In the genomic region with DNA sequence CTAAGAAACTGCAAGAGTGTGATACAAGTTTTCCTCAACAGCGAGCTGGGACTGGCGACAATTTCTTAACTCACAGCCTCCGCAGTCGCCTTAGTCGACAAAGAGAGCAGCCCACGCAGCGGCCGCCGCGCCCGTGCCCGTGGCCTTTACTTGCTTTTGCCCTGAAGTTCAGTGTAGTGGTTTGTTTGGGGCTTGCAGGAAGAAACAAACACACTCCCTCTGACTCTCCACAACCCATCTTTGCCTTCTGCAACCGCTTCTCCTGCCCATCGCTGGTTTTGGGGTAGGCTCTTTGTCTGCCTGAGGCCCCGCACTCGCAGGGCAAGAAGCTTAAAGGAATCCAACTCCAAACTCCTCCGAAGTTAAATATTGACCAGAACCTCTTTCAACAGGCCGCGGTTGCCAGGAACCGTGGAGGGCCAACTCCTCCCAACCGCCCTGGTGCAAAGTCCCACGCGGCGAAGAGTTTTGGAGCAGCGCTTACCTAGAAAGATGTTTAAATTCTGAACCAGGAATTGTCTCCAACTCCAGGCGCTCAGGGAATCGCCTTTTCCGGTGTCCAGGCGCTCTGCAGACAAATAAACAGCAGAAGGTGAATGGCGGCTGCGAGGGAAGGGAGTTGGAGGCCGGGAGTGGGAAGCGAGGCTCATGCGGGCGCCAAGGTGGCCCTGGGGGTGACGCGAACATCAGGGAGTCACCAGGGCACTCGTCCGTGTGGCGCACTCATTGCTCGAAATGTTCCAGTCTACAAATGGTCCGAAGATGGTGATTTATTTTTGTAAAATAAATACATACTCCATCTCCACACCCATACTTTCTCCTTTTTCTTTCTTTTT, we compare ENCODE assay signal across 1 cellular context.
TF ChIP-seq lines count a peak whose summit lies in the region.

No MANE protein-coding gene starts in this region.

TF ChIP-seq in HepG2, 621 proteins besides CTCF, POLR2A, EP300 and RAD21 (continued from another document and continues in another):
- TF ChIP-seq, protein P1, sequence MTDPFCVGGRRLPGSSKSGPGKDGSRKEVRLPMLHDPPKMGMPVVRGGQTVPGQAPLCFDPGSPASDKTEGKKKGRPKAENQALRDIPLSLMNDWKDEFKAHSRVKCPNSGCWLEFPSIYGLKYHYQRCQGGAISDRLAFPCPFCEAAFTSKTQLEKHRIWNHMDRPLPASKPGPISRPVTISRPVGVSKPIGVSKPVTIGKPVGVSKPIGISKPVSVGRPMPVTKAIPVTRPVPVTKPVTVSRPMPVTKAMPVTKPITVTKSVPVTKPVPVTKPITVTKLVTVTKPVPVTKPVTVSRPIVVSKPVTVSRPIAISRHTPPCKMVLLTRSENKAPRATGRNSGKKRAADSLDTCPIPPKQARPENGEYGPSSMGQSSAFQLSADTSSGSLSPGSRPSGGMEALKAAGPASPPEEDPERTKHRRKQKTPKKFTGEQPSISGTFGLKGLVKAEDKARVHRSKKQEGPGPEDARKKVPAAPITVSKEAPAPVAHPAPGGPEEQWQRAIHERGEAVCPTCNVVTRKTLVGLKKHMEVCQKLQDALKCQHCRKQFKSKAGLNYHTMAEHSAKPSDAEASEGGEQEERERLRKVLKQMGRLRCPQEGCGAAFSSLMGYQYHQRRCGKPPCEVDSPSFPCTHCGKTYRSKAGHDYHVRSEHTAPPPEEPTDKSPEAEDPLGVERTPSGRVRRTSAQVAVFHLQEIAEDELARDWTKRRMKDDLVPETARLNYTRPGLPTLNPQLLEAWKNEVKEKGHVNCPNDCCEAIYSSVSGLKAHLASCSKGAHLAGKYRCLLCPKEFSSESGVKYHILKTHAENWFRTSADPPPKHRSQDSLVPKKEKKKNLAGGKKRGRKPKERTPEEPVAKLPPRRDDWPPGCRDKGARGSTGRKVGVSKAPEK (CRISPR knock-in tag; IDR thresholded peaks at IDR 0.05; ENCODE audit: borderline replicate concordance) = no peak
- no peak for TF ChIP-seq HNRNPK (IDR thresholded peaks at IDR 0.05; ENCODE audit: low read depth, low read length, poor library complexity, severe bottlenecking)
- 0 out of 2 replicates have a peak, but pooled peaks have one; percentile 55 for TF ChIP-seq GFI1 (CRISPR knock-in tag; IDR thresholded peaks at IDR 0.05; ENCODE audit: borderline replicate concordance)
- TF ChIP-seq ZNF570 (CRISPR knock-in tag; IDR thresholded peaks at IDR 0.05; ENCODE audit: borderline replicate concordance) = no peak
- 0 out of 4 replicates have a peak, but pooled peaks of 1 of the 2 experiments have one; percentile 13 for TF ChIP-seq NR2F1 (CRISPR knock-in tag; IDR thresholded peaks at IDR 0.05)
- TF ChIP-seq ZNF383 (CRISPR knock-in tag; IDR thresholded peaks at IDR 0.05; ENCODE audit: borderline replicate concordance) = no peak
- TF ChIP-seq GTF3A (CRISPR knock-in tag; conservative IDR thresholded peaks at IDR 0.05) = no peak
- TF ChIP-seq, protein P2, sequence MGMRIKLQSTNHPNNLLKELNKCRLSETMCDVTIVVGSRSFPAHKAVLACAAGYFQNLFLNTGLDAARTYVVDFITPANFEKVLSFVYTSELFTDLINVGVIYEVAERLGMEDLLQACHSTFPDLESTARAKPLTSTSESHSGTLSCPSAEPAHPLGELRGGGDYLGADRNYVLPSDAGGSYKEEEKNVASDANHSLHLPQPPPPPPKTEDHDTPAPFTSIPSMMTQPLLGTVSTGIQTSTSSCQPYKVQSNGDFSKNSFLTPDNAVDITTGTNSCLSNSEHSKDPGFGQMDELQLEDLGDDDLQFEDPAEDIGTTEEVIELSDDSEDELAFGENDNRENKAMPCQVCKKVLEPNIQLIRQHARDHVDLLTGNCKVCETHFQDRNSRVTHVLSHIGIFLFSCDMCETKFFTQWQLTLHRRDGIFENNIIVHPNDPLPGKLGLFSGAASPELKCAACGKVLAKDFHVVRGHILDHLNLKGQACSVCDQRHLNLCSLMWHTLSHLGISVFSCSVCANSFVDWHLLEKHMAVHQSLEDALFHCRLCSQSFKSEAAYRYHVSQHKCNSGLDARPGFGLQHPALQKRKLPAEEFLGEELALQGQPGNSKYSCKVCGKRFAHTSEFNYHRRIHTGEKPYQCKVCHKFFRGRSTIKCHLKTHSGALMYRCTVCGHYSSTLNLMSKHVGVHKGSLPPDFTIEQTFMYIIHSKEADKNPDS (CRISPR knock-in tag; IDR thresholded peaks at IDR 0.05) = no peak
- no peak; the same call in 1 of the 2 replicates for TF ChIP-seq ZNF788 (CRISPR knock-in tag; IDR thresholded peaks at IDR 0.05; ENCODE audit: borderline replicate concordance)
- TF ChIP-seq, protein P3, sequence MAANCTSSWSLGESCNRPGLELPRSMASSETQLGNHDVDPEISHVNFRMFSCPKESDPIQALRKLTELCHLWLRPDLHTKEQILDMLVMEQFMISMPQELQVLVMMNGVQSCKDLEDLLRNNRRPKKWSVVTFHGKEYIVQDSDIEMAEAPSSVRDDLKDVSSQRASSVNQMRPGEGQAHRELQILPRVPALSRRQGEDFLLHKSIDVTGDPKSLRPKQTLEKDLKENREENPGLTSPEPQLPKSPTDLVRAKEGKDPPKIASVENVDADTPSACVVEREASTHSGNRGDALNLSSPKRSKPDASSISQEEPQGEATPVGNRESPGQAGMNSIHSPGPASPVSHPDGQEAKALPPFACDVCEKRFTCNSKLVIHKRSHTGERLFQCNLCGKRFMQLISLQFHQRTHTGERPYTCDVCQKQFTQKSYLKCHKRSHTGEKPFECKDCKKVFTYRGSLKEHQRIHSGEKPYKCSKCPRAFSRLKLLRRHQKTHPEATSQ (CRISPR knock-in tag; IDR thresholded peaks at IDR 0.05; ENCODE audit: borderline replicate concordance) = 0 out of 2 replicates have a peak, but pooled peaks have one; percentile 49
- no peak for TF ChIP-seq GTF2F1 (IDR thresholded peaks at IDR 0.05; ENCODE audit: low read length)
- peak; percentile 54 for TF ChIP-seq CBX1 (IDR thresholded peaks at IDR 0.05; ENCODE audit: low read depth)
- 0 out of 2 replicates have a peak, but pooled peaks have one; percentile 27 for TF ChIP-seq ZKSCAN1 (IDR thresholded peaks at IDR 0.05; ENCODE audit: low read length)
- TF ChIP-seq EZH2 (conservative IDR thresholded peaks at IDR 0.05; ENCODE audit: low read depth, low read length) = no peak
- no peak for TF ChIP-seq TCF7L2 (IDR thresholded peaks at IDR 0.05; ENCODE audit: low read depth, low read length)
- TF ChIP-seq SP140L (CRISPR knock-in tag; IDR thresholded peaks at IDR 0.05; ENCODE audit: borderline replicate concordance) = no peak
- peak; percentile 65 for TF ChIP-seq ERF (CRISPR knock-in tag; IDR thresholded peaks at IDR 0.05)
- TF ChIP-seq POLR2AphosphoS2 (IDR thresholded peaks at IDR 0.05; ENCODE audit: low read depth, low read length) = no peak
- no peak for TF ChIP-seq ZNF224 (CRISPR knock-in tag; IDR thresholded peaks at IDR 0.05)
- TF ChIP-seq ZNF24 (IDR thresholded peaks at IDR 0.05) = no peak
- TF ChIP-seq MIXL1 (CRISPR knock-in tag; IDR thresholded peaks at IDR 0.05) = no peak
- peak; percentile 13; the same call in 1 of the 2 replicates for TF ChIP-seq ZMYM4 (CRISPR knock-in tag; IDR thresholded peaks at IDR 0.05)
- TF ChIP-seq IRF2 (CRISPR knock-in tag; IDR thresholded peaks at IDR 0.05) = no peak
- no peak for TF ChIP-seq PHB2 (IDR thresholded peaks at IDR 0.05; ENCODE audit: partially characterized antibody)
- TF ChIP-seq, protein P4, sequence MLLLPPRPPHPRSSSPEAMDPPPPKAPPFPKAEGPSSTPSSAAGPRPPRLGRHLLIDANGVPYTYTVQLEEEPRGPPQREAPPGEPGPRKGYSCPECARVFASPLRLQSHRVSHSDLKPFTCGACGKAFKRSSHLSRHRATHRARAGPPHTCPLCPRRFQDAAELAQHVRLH (CRISPR knock-in tag; IDR thresholded peaks at IDR 0.05; ENCODE audit: borderline replicate concordance, low read depth) = 0 out of 2 replicates have a peak, but pooled peaks have one; percentile 52
- no peak for TF ChIP-seq NONO (IDR thresholded peaks at IDR 0.05)
- 0 out of 2 replicates have a peak, but pooled peaks have one; percentile 44 for TF ChIP-seq NONO (CRISPR knock-in tag; conservative IDR thresholded peaks at IDR 0.05)
- peak; percentile 76 for TF ChIP-seq ZNF501 (CRISPR knock-in tag; IDR thresholded peaks at IDR 0.05)
- no peak for TF ChIP-seq SIN3B (IDR thresholded peaks at IDR 0.05; ENCODE audit: low read length)
- 0 out of 2 replicates have a peak, but pooled peaks have one; percentile 47 for TF ChIP-seq ZBTB7A (CRISPR knock-in tag; IDR thresholded peaks at IDR 0.05)
- no peak for TF ChIP-seq TMF1 (CRISPR knock-in tag; IDR thresholded peaks at IDR 0.05; ENCODE audit: low read depth)
- peak; percentile 67; the same call in 1 of the 2 replicates for TF ChIP-seq MTA1 (CRISPR knock-in tag; IDR thresholded peaks at IDR 0.05; ENCODE audit: borderline replicate concordance)
- peak; percentile 34; the same call in 1 of the 2 replicates for TF ChIP-seq NFIC (IDR thresholded peaks at IDR 0.05; ENCODE audit: low read length)
- no peak for TF ChIP-seq ZFP62 (CRISPR knock-in tag; IDR thresholded peaks at IDR 0.05)
- TF ChIP-seq, protein P5, sequence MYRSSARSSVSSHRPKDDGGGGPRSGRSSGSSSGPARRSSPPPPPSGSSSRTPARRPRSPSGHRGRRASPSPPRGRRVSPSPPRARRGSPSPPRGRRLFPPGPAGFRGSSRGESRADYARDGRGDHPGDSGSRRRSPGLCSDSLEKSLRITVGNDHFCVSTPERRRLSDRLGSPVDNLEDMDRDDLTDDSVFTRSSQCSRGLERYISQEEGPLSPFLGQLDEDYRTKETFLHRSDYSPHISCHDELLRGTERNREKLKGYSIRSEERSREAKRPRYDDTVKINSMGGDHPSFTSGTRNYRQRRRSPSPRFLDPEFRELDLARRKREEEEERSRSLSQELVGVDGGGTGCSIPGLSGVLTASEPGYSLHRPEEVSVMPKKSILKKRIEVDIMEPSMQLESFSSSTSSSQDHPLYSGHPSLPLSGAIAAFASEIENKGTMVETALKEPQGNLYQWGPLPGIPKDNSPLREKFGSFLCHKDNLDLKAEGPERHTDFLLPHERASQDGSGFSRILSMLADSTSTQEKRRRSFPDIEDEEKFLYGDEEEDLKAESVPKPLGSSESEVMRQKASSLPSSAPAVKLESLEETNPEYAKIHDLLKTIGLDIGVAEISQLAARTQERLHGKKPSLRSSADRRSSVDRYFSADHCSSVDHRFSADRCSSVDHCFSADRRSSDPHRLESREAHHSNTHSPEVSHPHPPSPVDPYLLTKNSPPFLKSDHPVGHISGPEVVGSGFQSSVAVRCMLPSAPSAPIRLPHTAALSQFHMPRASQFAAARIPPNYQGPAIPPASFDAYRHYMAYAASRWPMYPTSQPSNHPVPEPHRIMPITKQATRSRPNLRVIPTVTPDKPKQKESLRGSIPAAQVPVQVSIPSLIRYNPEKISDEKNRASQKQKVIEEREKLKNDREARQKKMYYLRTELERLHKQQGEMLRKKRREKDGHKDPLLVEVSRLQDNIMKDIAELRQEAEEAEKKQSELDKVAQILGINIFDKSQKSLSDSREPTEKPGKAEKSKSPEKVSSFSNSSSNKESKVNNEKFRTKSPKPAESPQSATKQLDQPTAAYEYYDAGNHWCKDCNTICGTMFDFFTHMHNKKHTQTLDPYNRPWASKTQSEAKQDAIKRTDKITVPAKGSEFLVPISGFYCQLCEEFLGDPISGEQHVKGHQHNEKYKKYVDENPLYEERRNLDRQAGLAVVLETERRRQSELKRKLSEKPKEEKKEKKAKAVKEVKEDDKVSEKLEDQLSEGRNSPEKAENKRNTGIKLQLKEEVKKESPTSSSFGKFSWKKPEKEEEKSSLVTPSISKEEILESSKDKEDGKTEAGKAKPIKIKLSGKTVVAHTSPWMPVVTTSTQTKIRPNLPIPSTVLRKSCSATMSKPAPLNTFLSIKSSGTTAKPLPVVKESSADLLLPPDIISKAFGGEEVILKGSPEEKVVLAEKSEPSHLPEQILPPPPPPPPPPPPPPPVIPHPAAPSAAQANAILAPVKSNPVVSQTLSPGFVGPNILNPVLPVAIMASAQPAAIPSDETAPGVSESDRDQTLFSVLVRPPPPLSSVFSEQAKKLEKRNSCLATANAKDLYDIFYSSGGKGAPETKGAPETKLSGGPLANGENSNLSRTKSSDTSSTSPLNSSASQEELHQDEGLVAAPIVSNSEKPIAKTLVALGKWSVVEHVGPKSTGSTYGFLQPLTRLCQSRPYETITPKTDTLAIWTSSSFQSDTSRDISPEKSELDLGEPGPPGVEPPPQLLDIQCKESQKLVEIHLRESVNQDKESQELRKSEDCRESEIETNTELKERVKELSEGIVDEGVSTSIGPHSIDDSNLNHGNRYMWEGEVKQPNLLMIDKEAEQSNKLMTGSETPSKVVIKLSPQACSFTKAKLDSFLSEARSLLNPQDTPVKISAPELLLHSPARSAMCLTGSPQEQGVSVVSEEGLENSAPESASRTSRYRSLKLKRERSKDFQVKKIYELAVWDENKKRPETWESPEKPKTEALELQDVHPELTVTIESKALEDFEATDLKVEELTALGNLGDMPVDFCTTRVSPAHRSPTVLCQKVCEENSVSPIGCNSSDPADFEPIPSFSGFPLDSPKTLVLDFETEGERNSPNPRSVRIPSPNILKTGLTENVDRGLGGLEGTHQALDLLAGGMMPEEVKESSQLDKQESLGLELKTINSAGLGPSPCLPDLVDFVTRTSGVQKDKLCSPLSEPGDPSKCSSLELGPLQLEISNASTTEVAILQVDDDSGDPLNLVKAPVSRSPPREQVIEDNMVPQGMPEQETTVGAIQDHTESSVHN (CRISPR knock-in tag; IDR thresholded peaks at IDR 0.05) = no peak
- no peak for TF ChIP-seq NCOA1 (CRISPR knock-in tag; IDR thresholded peaks at IDR 0.05)
- no peak for TF ChIP-seq ZNF101 (CRISPR knock-in tag; IDR thresholded peaks at IDR 0.05; ENCODE audit: borderline replicate concordance, low read depth)
- peak; percentile 70; the same call in 1 of the 2 replicates for TF ChIP-seq ZNF556 (CRISPR knock-in tag; IDR thresholded peaks at IDR 0.05; ENCODE audit: borderline replicate concordance)
- no peak for TF ChIP-seq FOXK2 (IDR thresholded peaks at IDR 0.05)
- TF ChIP-seq, protein P6, sequence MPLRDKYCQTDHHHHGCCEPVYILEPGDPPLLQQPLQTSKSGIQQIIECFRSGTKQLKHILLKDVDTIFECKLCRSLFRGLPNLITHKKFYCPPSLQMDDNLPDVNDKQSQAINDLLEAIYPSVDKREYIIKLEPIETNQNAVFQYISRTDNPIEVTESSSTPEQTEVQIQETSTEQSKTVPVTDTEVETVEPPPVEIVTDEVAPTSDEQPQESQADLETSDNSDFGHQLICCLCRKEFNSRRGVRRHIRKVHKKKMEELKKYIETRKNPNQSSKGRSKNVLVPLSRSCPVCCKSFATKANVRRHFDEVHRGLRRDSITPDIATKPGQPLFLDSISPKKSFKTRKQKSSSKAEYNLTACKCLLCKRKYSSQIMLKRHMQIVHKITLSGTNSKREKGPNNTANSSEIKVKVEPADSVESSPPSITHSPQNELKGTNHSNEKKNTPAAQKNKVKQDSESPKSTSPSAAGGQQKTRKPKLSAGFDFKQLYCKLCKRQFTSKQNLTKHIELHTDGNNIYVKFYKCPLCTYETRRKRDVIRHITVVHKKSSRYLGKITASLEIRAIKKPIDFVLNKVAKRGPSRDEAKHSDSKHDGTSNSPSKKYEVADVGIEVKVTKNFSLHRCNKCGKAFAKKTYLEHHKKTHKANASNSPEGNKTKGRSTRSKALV (CRISPR knock-in tag; IDR thresholded peaks at IDR 0.05) = no peak
- no peak for TF ChIP-seq PHF5A (CRISPR knock-in tag; IDR thresholded peaks at IDR 0.05; ENCODE audit: low read depth, unreplicated experiment)
- TF ChIP-seq ATM (IDR thresholded peaks at IDR 0.05; ENCODE audit: borderline replicate concordance) = no peak
- peak; percentile 91; the same call in 1 of the 2 replicates for TF ChIP-seq ZNF430 (CRISPR knock-in tag; IDR thresholded peaks at IDR 0.05)
- TF ChIP-seq, protein P7, sequence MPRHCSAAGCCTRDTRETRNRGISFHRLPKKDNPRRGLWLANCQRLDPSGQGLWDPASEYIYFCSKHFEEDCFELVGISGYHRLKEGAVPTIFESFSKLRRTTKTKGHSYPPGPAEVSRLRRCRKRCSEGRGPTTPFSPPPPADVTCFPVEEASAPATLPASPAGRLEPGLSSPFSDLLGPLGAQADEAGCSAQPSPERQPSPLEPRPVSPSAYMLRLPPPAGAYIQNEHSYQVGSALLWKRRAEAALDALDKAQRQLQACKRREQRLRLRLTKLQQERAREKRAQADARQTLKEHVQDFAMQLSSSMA (CRISPR knock-in tag; IDR thresholded peaks at IDR 0.05) = 0 out of 2 replicates have a peak, but pooled peaks have one; percentile 53
- no peak for TF ChIP-seq CC2D1A (CRISPR knock-in tag; IDR thresholded peaks at IDR 0.05)
